In the genomic region with DNA sequence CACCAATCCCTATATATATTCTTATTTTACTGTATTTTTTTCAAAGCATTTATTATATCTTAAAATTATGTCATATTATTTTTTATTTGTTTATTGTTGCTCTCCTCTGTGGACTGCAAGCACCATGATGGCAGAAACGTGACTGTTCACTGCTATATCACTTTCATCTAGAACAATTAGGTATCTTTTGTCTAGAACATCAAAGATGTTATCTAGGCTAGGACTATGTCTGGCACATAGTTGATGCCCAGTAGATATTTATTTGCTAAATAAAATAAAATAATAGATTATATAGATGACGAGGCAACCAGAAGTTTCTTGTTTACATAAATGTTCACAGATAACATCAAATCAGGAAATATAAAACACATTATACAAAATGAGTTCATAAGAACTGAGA, we compare ENCODE assay signal across 37 cellular contexts.
"Had no signal": no experiment of that assay in that cellular context is flagged by ENCODE, and none has a peak within 500 bp of the region (broad histone marks: within the 10 kb centered on the region; RNA-seq: fewer than 3 reads in every experiment).

No MANE protein-coding gene starts in this region.

- DNase-seq: Karpas-422, Kasumi-1, KG1, MG63, MM.1S, MV-4-11, NCI-H1048, NCI-H1092, NCI-H1092 treated with DMSO at 0.1 percent for 48 hours, NCI-H1105, NCI-H1105 treated with DMSO at 0.1 percent for 48 hours, NCI-H1417, NCI-H1436, NCI-H1436 treated with DMSO at 0.1 percent for 48 hours, NCI-H146, NCI-H1694, NCI-H1694 treated with DMSO at 0.1 percent for 48 hours, NCI-H187, NCI-H187 treated with DMSO at 0.1 percent for 48 hours, NCI-H1930, NCI-H2029, NCI-H2029 treated with DMSO at 0.1 percent for 48 hours, NCI-H2081, NCI-H2081 treated with DMSO at 0.1 percent for 48 hours, NCI-H2107, NCI-H2171, NCI-H2171 treated with DMSO at 0.1 percent for 48 hours, NCI-H2227 treated with DMSO at 0.1 percent for 48 hours, NCI-H226, NCI-H345, NCI-H446, NCI-H446 treated with DMSO at 0.1 percent for 48 hours, NCI-H510A, NCI-H510A treated with DMSO at 0.1 percent for 48 hours, NCI-H524, NCI-H524 treated with DMSO at 0.1 percent for 48 hours had no signal

- H3K4me3 ChIP-seq: MG63 had no signal

- H3K27ac ChIP-seq: KMS-11 had no signal
